8 cellular contexts compared by ENCODE assay signal in genomic region chr21:28993293-28993629, GRCh38. TPM values are rescaled to one million over a fixed set of nuclear protein-coding genes. Genes with fewer than 3 reads are reported as not detected.
A peak's percentile ranks its signal among the peaks of the same experiment; 100 is the strongest.
DNase-seq lines count a peak whose midpoint lies in the region; ATAC-seq and TF ChIP-seq lines count a peak whose summit lies in the region.

No MANE protein-coding gene starts in this region.

- H3K27ac ChIP-seq in cardiac muscle cell (peak overlapping the region; percentile 83), mesenchymal stem cell (ENCODE audit: low read length, poor library complexity, severe bottlenecking) (peak overlapping the region; percentile 65), urinary bladder (ENCODE audit: low read depth) (peak overlapping the region; percentile 93)

- H4K8ac ChIP-seq in mesenchymal stem cell (ENCODE audit: low read length) = peak overlapping the region; percentile 57

- H2AK5ac ChIP-seq in mesenchymal stem cell (ENCODE audit: low read length, severe bottlenecking) = no peak overlapping the region

- H3K9me3 Mint-ChIP-seq in brain = no peaks in the 10 kb centered on the region

- peaks cover 46% of the 10 kb centered on the region for H3K4me1 Mint-ChIP-seq in brain

- peak overlapping the region; percentile 93 to 97 (median 95) for H3K4me3 Mint-ChIP-seq in brain

- H2BK15ac ChIP-seq in mesenchymal stem cell (ENCODE audit: low read depth, poor library complexity, severe bottlenecking) = no peak overlapping the region

- H2AFZ ChIP-seq in mesenchymal stem cell (ENCODE audit: low read depth, low read length) = no peak overlapping the region

- peaks cover 13% of the 10 kb centered on the region for H3K36me3 Mint-ChIP-seq in brain

- H3K79me1 ChIP-seq in mesenchymal stem cell (replicated peaks; ENCODE audit: low read length, poor library complexity, severe bottlenecking) = peaks cover 2% of the 10 kb centered on the region

- ATAC-seq in mucosa of descending colon = no peak

- H3K9me3 ChIP-seq in cardiac muscle cell (ENCODE audit: low read depth) (no peaks in the 10 kb centered on the region), mesenchymal stem cell (ENCODE audit: control insufficient read depth, low read length) (no peaks in the 10 kb centered on the region), mucosa of descending colon (no peaks in the 10 kb centered on the region)

- no peak overlapping the region for H2BK12ac ChIP-seq in mesenchymal stem cell (ENCODE audit: low read length in 2 of 2)

- H4K91ac ChIP-seq in mesenchymal stem cell (ENCODE audit: low read length) = no peak overlapping the region

- peak overlapping the region; percentile 79 for H3K4me3 ChIP-seq in cardiac muscle cell
- peak overlapping the region in 1 of 2 experiments; percentile 87 for H3K4me3 ChIP-seq in mesenchymal stem cell (ENCODE audit: insufficient read depth in 1 of 2, low read depth in 1 of 2, low read length in 2 of 2)
- H3K4me3 ChIP-seq in urinary bladder (ENCODE audit: low read depth, low read length) = peak overlapping the region; percentile 29
- no peak overlapping the region for H3K4me3 ChIP-seq in mucosa of descending colon

- H3K27me3 Mint-ChIP-seq in brain = peaks cover 11% of the 10 kb centered on the region

- DNase-seq in cardiac muscle cell (ENCODE audit: low read depth in 1 of 2, low spot score in 1 of 2) (no peak), cardiac septum (ENCODE audit: low spot score) (no peak), mesenchymal stem cell (no peak), head of caudate nucleus (no peak), NCI-H1048 (lab: John Stamatoyannopoulos, UW) (no peak), mucosa of descending colon (no peak)

- H3K9ac ChIP-seq in mesenchymal stem cell (ENCODE audit: low read length) = peak overlapping the region; percentile 89

- H2BK5ac ChIP-seq in mesenchymal stem cell (ENCODE audit: low read depth, low read length, poor library complexity, severe bottlenecking) = no peak overlapping the region

- H3K36me3 ChIP-seq in cardiac muscle cell = no peaks in the 10 kb centered on the region
- H3K36me3 ChIP-seq in mesenchymal stem cell (ENCODE audit: control insufficient read depth in 1 of 2, insufficient read depth in 2 of 2, low read depth in 1 of 2, low read length in 2 of 2) = peaks cover 0 to 6% of the 10 kb centered on the region in 2 experiments
- H3K36me3 ChIP-seq in urinary bladder (ENCODE audit: insufficient read depth) = no peaks in the 10 kb centered on the region
- H3K36me3 ChIP-seq in mucosa of descending colon (ENCODE audit: low read depth) = no peaks in the 10 kb centered on the region

- no peak overlapping the region for H3K4ac ChIP-seq in mesenchymal stem cell (ENCODE audit: low read depth in 1 of 2, low read length in 2 of 2)

- H3K23ac ChIP-seq in mesenchymal stem cell (ENCODE audit: low read length in 2 of 2) = no peak overlapping the region

- H3K14ac ChIP-seq in mesenchymal stem cell (ENCODE audit: low read length in 2 of 2) = no peak overlapping the region

- H3K27me3 ChIP-seq in cardiac muscle cell (no peaks in the 10 kb centered on the region), mesenchymal stem cell (ENCODE audit: control insufficient read depth in 1 of 2, insufficient read depth in 1 of 2, low read length in 2 of 2) (no peaks in the 10 kb centered on the region)

- H3K27ac Mint-ChIP-seq in brain = peak overlapping the region; percentile 91 to 99 (median 96)

- no peak for TF ChIP-seq CTCF in cardiac muscle cell (IDR thresholded peaks at IDR 0.05; ENCODE audit: low read depth, low read length)
- no peak for TF ChIP-seq CTCF in brain (conservative IDR thresholded peaks at IDR 0.05)
- no peak for TF ChIP-seq CTCF in mucosa of descending colon (IDR thresholded peaks at IDR 0.05)

- intact Hi-C loops in cardiac septum (cut with DNase I) = loop anchor here (2.0 kb wide), 1 partner anchor 32 kb away; the partner anchor contains the start of gene USP16
- intact Hi-C loops in head of caudate nucleus (cut with DNase I) = no loop called here
- intact Hi-C loops in mucosa of descending colon (cut with DNase I, micrococcal nuclease) = no loop called here

- H3K4me2 ChIP-seq in mesenchymal stem cell (ENCODE audit: low read length, poor library complexity, severe bottlenecking) = peak overlapping the region; percentile 57

- H3K4me1 ChIP-seq in cardiac muscle cell (ENCODE audit: low read depth) = peaks cover 8% of the 10 kb centered on the region
- peaks cover 5% of the 10 kb centered on the region for H3K4me1 ChIP-seq in mesenchymal stem cell (ENCODE audit: control insufficient read depth, insufficient read depth, low read depth, low read length)
- no peaks in the 10 kb centered on the region for H3K4me1 ChIP-seq in urinary bladder (ENCODE audit: insufficient read depth)
- H3K4me1 ChIP-seq in mucosa of descending colon (ENCODE audit: low read depth) = peaks cover 16% of the 10 kb centered on the region

- H2BK120ac ChIP-seq in mesenchymal stem cell (ENCODE audit: low read depth, low read length) = no peak overlapping the region

- 67% methylated on average over 3 of the region's 4 CpGs for WGBS in mesenchymal stem cell
- 31% methylated on average over 4 of the region's 4 CpGs for WGBS in urinary bladder

- no peak overlapping the region for H3K18ac ChIP-seq in mesenchymal stem cell (ENCODE audit: low read depth in 1 of 2, low read length in 2 of 2)

RNA-seq across cellular contexts. Expression of gene LTN1, which starts 0.6 kb away (rescaled TPM):
- total RNA-seq in cardiac muscle cell (11.4 and 16.9 TPM in 2 replicates), cardiac septum (18.6 TPM), urinary bladder (67.8 TPM), mucosa of descending colon (10 to 100 TPM; 24.5 to 32.7 (median 30.9) TPM)
- polyA plus RNA-seq in cardiac muscle cell (10.7 and 14.1 TPM in 2 replicates), brain (ENCODE audit: insufficient read depth, low read depth, low replicate concordance) (3.1 TPM), urinary bladder (9.5 TPM)
- 9.0 TPM for polyA plus RNA-seq in mesenchymal stem cell (2013, experiment 1 of 2)
- 9.5 TPM for polyA plus RNA-seq in mesenchymal stem cell (2013, experiment 2 of 2)

RNA-seq across cellular contexts. Expression of gene RWDD2B, which starts 25.9 kb away (rescaled TPM):
- 7.1 and 7.7 TPM in 2 replicates for total RNA-seq in cardiac muscle cell
- 9.3 and 12.4 TPM in 2 replicates for polyA plus RNA-seq in cardiac muscle cell
- total RNA-seq in cardiac septum = 10.3 TPM
- polyA plus RNA-seq in brain (ENCODE audit: insufficient read depth, low read depth, low replicate concordance) = 16.9 TPM
- polyA plus RNA-seq in mesenchymal stem cell (2013, experiment 1 of 2) = 12.0 TPM
- 12.3 TPM for polyA plus RNA-seq in mesenchymal stem cell (2013, experiment 2 of 2)
- total RNA-seq in urinary bladder = 17.9 TPM
- 17.2 TPM for polyA plus RNA-seq in urinary bladder
- 10 to 100 TPM in 1 of 3 donors, 1 to 10 TPM in 2; 7.7 to 15.5 (median 8.0) TPM for total RNA-seq in mucosa of descending colon

RNA-seq across cellular contexts. Expression of gene USP16, which starts 31.2 kb away (rescaled TPM):
- total RNA-seq in cardiac muscle cell = 10.7 and 11.5 TPM in 2 replicates
- polyA plus RNA-seq in cardiac muscle cell = 21.6 and 28.1 TPM in 2 replicates
- total RNA-seq in cardiac septum = 37.8 TPM
- 9.2 TPM for polyA plus RNA-seq in brain (ENCODE audit: insufficient read depth, low read depth, low replicate concordance)
- 32.7 TPM for polyA plus RNA-seq in mesenchymal stem cell (2013, experiment 1 of 2)
- polyA plus RNA-seq in mesenchymal stem cell (2013, experiment 2 of 2) = 33.3 TPM
- 55.3 TPM for total RNA-seq in urinary bladder
- 29.6 TPM for polyA plus RNA-seq in urinary bladder
- 10 to 100 TPM; 35.2 to 41.5 (median 37.6) TPM for total RNA-seq in mucosa of descending colon
